26 cellular contexts compared by ENCODE assay signal in genomic region chr3:170680593-170680992, GRCh38.
"Had no signal": no experiment of that assay in that cellular context is flagged by ENCODE, and none has a peak within 500 bp of the region (broad histone marks: within the 10 kb centered on the region; RNA-seq: fewer than 3 reads in every experiment).

No MANE protein-coding gene starts in this region.

- ATAC-seq: activated naive CD4-positive, alpha-beta T cell treated with anti-CD3 and anti-CD28 coated beads, Interleukin-2, amount 50 U/mL, for 72 hours; activated T-cell treated with anti-CD3 and anti-CD28 coated beads, Interleukin-2, amount 50 U/mL, for 72 hours; foreskin keratinocyte; gastrocnemius medialis; heart right ventricle; WTC11 had no signal

- H3K4me3 ChIP-seq: ascending aorta, coronary artery, dorsolateral prefrontal cortex, esophagus muscularis mucosa, gastrocnemius medialis, heart right ventricle had no signal

- DNase-seq: activated CD4-positive, alpha-beta memory T cell treated with anti-CD3 and anti-CD28 coated beads, Interleukin-2, amount 10 ng/mL, durations not matched to agents 7 days and 5 days; activated CD4-positive, alpha-beta T cell treated with anti-CD3 and anti-CD28 coated beads for 1 hour; activated CD4-positive, alpha-beta T cell treated with anti-CD3 and anti-CD28 coated beads for 4 hours; activated CD4-positive, alpha-beta T cell treated with anti-CD3 and anti-CD28 coated beads, Interleukin-2, amount 10 ng/mL, durations not matched to agents 7 days and 5 days; activated CD4-positive, alpha-beta T cell treated with anti-CD3 and anti-CD28 coated beads, Interleukin-2, amount 50 U/mL, for 4 hours; activated CD8-positive, alpha-beta memory T cell treated with anti-CD3 and anti-CD28 coated beads, Interleukin-2, amount 50 U/mL, for 48 hours; activated gamma-delta T cell; activated naive CD4-positive, alpha-beta T cell; activated naive CD4-positive, alpha-beta T cell treated with anti-CD3 and anti-CD28 coated beads, Interleukin-2, amount 10 ng/mL, durations not matched to agents 7 days and 5 days; activated naive CD8-positive, alpha-beta T cell treated with anti-CD3 and anti-CD28 coated beads, Interleukin-2, amount 10 ng/mL, durations not matched to agents 7 days and 5 days; activated T-cell treated with anti-CD3 and anti-CD28 coated beads for 4 hours; activated T-cell treated with anti-CD3 and anti-CD28 coated beads, Interleukin-2, amount 50 U/mL, for 24 hours; activated T-cell treated with anti-CD3 and anti-CD28 coated beads, Interleukin-2, amount 50 U/mL, for 72 hours; dorsolateral prefrontal cortex; effector memory CD4-positive, alpha-beta T cell; endodermal cell; foreskin keratinocyte; gastrocnemius medialis; heart right ventricle; T-helper 2 cell had no signal

- H3K27me3 ChIP-seq: ascending aorta, dorsolateral prefrontal cortex, esophagus muscularis mucosa, foreskin keratinocyte, gastrocnemius medialis, heart right ventricle had no signal

- H3K4me1 ChIP-seq: ascending aorta, esophagus muscularis mucosa, foreskin keratinocyte, gastrocnemius medialis, heart right ventricle had no signal

- H3K27ac ChIP-seq: ascending aorta, coronary artery, dorsolateral prefrontal cortex, esophagus muscularis mucosa, foreskin keratinocyte, gastrocnemius medialis, heart right ventricle, VCaP had no signal

- H3K9me3 ChIP-seq: ascending aorta, esophagus muscularis mucosa, gastrocnemius medialis, heart right ventricle had no signal

- H3K36me3 ChIP-seq: ascending aorta, esophagus muscularis mucosa, gastrocnemius medialis, heart right ventricle had no signal
